ENCODE assay signal across 1 cellular context in the genomic region with DNA sequence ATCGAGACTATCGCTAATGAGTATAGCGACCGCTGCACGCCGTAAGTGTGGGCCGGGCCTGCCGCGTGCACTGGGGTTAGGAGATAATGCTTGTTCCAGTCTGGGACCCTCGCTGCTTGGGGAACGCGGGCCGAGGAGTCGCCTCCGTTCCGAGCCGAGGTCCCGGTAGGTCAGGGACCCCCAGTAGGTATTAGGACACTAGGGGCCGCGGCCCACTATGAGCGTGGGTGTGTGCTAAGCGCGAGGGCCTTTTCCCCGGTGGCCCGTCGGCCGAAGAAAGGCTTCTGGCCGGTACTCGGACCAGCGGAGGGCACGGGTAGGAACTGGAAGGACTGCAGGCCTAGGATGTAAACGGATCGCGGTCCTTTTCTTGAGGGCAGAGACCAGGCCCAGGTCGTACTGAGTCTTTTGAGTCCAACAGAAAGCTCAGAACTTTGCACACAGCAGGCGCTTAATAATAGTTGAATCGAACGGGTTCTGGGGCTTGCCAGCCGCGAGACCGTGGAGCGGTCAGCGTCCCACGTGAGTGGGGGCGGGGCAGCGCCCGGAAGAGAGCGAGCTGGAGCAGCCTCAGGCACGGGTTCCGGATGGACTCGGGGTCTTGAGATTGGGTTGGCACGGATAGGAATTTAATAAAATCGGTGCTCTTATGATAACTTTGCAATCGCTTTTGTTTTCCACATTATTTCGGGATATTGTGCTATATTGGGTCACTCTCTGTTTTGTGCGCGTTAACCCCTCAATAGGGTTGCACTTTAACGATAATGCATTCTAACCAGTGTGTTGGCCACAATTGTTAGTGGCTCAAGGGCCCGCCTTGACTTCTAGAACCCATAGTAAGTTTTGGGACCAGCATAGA.
TF ChIP-seq lines count a peak whose summit lies in the region.

No MANE protein-coding gene starts in this region.

TF ChIP-seq in K562, 482 proteins besides CTCF, POLR2A, EP300 and RAD21 (continued from another document):
- TF ChIP-seq, protein P1, sequence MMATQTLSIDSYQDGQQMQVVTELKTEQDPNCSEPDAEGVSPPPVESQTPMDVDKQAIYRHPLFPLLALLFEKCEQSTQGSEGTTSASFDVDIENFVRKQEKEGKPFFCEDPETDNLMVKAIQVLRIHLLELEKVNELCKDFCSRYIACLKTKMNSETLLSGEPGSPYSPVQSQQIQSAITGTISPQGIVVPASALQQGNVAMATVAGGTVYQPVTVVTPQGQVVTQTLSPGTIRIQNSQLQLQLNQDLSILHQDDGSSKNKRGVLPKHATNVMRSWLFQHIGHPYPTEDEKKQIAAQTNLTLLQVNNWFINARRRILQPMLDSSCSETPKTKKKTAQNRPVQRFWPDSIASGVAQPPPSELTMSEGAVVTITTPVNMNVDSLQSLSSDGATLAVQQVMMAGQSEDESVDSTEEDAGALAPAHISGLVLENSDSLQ (IDR thresholded peaks at IDR 0.05) = no peak
- TF ChIP-seq, protein P2, sequence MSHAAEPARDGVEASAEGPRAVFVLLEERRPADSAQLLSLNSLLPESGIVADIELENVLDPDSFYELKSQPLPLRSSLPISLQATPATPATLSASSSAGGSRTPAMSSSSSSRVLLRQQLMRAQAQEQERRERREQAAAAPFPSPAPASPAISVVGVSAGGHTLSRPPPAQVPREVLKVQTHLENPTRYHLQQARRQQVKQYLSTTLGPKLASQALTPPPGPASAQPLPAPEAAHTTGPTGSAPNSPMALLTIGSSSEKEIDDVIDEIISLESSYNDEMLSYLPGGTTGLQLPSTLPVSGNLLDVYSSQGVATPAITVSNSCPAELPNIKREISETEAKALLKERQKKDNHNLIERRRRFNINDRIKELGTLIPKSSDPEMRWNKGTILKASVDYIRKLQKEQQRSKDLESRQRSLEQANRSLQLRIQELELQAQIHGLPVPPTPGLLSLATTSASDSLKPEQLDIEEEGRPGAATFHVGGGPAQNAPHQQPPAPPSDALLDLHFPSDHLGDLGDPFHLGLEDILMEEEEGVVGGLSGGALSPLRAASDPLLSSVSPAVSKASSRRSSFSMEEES (CRISPR knock-in tag; IDR thresholded peaks at IDR 0.05) = peak; percentile 44
